20 cellular contexts compared by ENCODE assay signal in the genomic region with DNA sequence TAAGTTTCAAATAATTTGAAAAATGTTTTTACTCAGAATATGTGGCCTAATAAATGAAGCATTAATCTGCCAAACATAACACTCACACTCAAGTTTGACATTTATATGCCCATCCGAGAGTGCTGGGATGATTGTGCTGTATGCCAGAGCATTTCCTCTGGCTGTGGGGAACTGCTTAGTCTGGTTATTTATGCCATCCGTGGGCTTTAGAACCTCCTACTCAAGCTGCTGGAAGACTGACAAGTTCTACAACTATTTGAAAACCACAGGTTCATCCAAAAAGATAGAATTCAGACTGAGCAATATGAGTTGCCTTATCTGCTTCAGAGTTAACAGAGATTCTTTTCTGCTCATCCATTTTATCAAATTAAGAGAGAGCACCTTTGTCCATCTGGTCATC. TPM values are rescaled to one million over a fixed set of nuclear protein-coding genes. Genes with fewer than 3 reads are reported as not detected.
DNase-seq lines count a peak whose midpoint lies in the region; ATAC-seq and TF ChIP-seq lines count a peak whose summit lies in the region.
"Had no signal": no experiment of that assay in that cellular context is flagged by ENCODE, and none has a peak within 500 bp of the region (broad histone marks: within the 10 kb centered on the region; RNA-seq: fewer than 3 reads in every experiment).

No MANE protein-coding gene starts in this region.

- TF ChIP-seq CTCF in OCI-LY7 (conservative IDR thresholded peaks at IDR 0.05; ENCODE audit: low read length) (no peak), mucosa of descending colon (IDR thresholded peaks at IDR 0.05) (no peak)

- peak; percentile 49 for DNase-seq in EL
- peak; percentile 14 for DNase-seq in RPMI8226
- peak; percentile 54 for DNase-seq in fibroblast of peridontal ligament (ENCODE audit: extremely low read depth)
- DNase-seq in stimulated activated effector memory CD8-positive, alpha-beta T cell treated with anti-CD3 and anti-CD28 coated beads, Interleukin-12 subunit alpha, Interleukin-12 subunit beta, amount 100 ng/mL, for 72 hours (ENCODE audit: low spot score in 2 of 2): no peak
- no peak for DNase-seq in OCI-LY7 (ENCODE audit: low spot score)
- DNase-seq in mucosa of descending colon: no peak
- DNase-seq in NCI-H1092 treated with DMSO at 0.1 percent for 48 hours (lab: John Stamatoyannopoulos, UW): no peak
- DNase-seq: dorsolateral prefrontal cortex; NCI-H1694; NCI-H2227 treated with DMSO at 0.1 percent for 48 hours; NK-92 treated with Interleukin-12 subunit alpha and Interleukin-12 subunit beta, amount 100 ng/mL, for 24 hours; occipital lobe; Right ventricle myocardium superior; stimulated activated CD4-positive, alpha-beta T cell treated with anti-CD3 and anti-CD28 coated beads, Interleukin-4, amount 100 ng/mL, for 24 hours; stimulated activated CD8-positive, alpha-beta memory T cell treated with anti-CD3 and anti-CD28 coated beads, Interleukin-4, amount 100 ng/mL, for 48 hours; T-helper 17 cell had no signal

- H3K4me3 ChIP-seq in OCI-LY7 (ENCODE audit: low read depth, low read length, poor library complexity, severe bottlenecking): no peak overlapping the region
- no peak overlapping the region for H3K4me3 ChIP-seq in mucosa of descending colon
- H3K4me3 ChIP-seq: dorsolateral prefrontal cortex, esophagus muscularis mucosa, thoracic aorta had no signal

- intact Hi-C loops in OCI-LY7 (cut with micrococcal nuclease; ENCODE audit: unreplicated experiment): no loop called here
- intact Hi-C loops in mucosa of descending colon (cut with DNase I, micrococcal nuclease): no loop called here

- peaks cover 8% of the 10 kb centered on the region for H3K36me3 ChIP-seq in OCI-LY7 (ENCODE audit: insufficient read depth, low read length)
- no peaks in the 10 kb centered on the region for H3K36me3 ChIP-seq in mucosa of descending colon (ENCODE audit: low read depth)
- H3K36me3 ChIP-seq: esophagus muscularis mucosa, thoracic aorta had no signal

- CTCF ChIA-PET in OCI-LY7 (lab: Charles Lee; ENCODE audit: unreplicated experiment): no interaction called here

- peaks cover 18% of the 10 kb centered on the region for H3K36me3 Mint-ChIP-seq in stimulated activated effector memory CD8-positive, alpha-beta T cell treated with anti-CD3 and anti-CD28 coated beads, Interleukin-12 subunit alpha, Interleukin-12 subunit beta, amount 100 ng/mL, for 72 hours

- no peaks in the 10 kb centered on the region for H3K79me2 ChIP-seq in OCI-LY7 (ENCODE audit: insufficient read depth, low read depth, low read length)

- no peak overlapping the region for H3K4me2 ChIP-seq in OCI-LY7 (ENCODE audit: low read length)

- no peak overlapping the region for H3K27ac Mint-ChIP-seq in stimulated activated effector memory CD8-positive, alpha-beta T cell treated with anti-CD3 and anti-CD28 coated beads, Interleukin-12 subunit alpha, Interleukin-12 subunit beta, amount 100 ng/mL, for 72 hours
- H3K27ac Mint-ChIP-seq: brain had no signal

- H3K4me1 Mint-ChIP-seq in stimulated activated effector memory CD8-positive, alpha-beta T cell treated with anti-CD3 and anti-CD28 coated beads, Interleukin-12 subunit alpha, Interleukin-12 subunit beta, amount 100 ng/mL, for 72 hours: peaks cover 34% of the 10 kb centered on the region
- H3K4me1 Mint-ChIP-seq: brain had no signal

- H3K27ac ChIP-seq in OCI-LY7 (ENCODE audit: low read depth, low read length, poor library complexity, severe bottlenecking): no peak overlapping the region
- H3K27ac ChIP-seq: esophagus muscularis mucosa, thoracic aorta had no signal

- no peak overlapping the region for H2AFZ ChIP-seq in OCI-LY7 (ENCODE audit: low read length)

- 0 out of 2 replicates have a peak, but pooled peaks cover 3% of the 10 kb centered on the region for H3K9me2 ChIP-seq in OCI-LY7 (ENCODE audit: insufficient read depth, low read length)

- peak; percentile 58 for ATAC-seq in stimulated activated effector memory CD8-positive, alpha-beta T cell treated with anti-CD3 and anti-CD28 coated beads, Interleukin-12 subunit alpha, Interleukin-12 subunit beta, amount 100 ng/mL, for 72 hours
- no peak for ATAC-seq in mucosa of descending colon
- ATAC-seq: left lobe of liver, T-helper 17 cell had no signal

- H3K4me1 ChIP-seq in OCI-LY7 (ENCODE audit: insufficient read depth, low read length, poor library complexity, severe bottlenecking) (no peaks in the 10 kb centered on the region), mucosa of descending colon (ENCODE audit: low read depth) (no peaks in the 10 kb centered on the region)
- H3K4me1 ChIP-seq: esophagus muscularis mucosa had no signal

- no peaks in the 10 kb centered on the region for H3K9me3 ChIP-seq in OCI-LY7 (ENCODE audit: low read length)
- no peaks in the 10 kb centered on the region for H3K9me3 ChIP-seq in mucosa of descending colon
- H3K9me3 ChIP-seq: esophagus muscularis mucosa, thoracic aorta had no signal

- POLR2A ChIA-PET in OCI-LY7 (lab: Charles Lee): no interaction called here

- H4K20me1 ChIP-seq in OCI-LY7 (ENCODE audit: insufficient read depth, low read length): no peaks in the 10 kb centered on the region

- BruUV-seq in OCI-LY7 (replicated peaks; lab: Mats Ljungman, UMichigan): no TSS peak

- no peak overlapping the region for H3K4me3 Mint-ChIP-seq in stimulated activated effector memory CD8-positive, alpha-beta T cell treated with anti-CD3 and anti-CD28 coated beads, Interleukin-12 subunit alpha, Interleukin-12 subunit beta, amount 100 ng/mL, for 72 hours
- H3K4me3 Mint-ChIP-seq: brain, T-helper 17 cell had no signal

- no peaks in the 10 kb centered on the region for H3K9me3 Mint-ChIP-seq in stimulated activated effector memory CD8-positive, alpha-beta T cell treated with anti-CD3 and anti-CD28 coated beads, Interleukin-12 subunit alpha, Interleukin-12 subunit beta, amount 100 ng/mL, for 72 hours

RNA-seq across cellular contexts. Expression of gene PCNX2, which starts 25.9 kb away (rescaled TPM):
- 16.4 and 17.1 TPM in 2 replicates for total RNA-seq in OCI-LY7 (2014; rRNA removed; shearing (Covaris generic))
- 26.9 and 30.6 TPM in 2 replicates for total RNA-seq in OCI-LY7 (2022)
- 10 to 100 TPM in 1 of 3 donors, 1 to 10 TPM in 2; 6.0 to 11.3 (median 8.5) TPM for total RNA-seq in mucosa of descending colon

RNA-seq across cellular contexts. Expression of gene MAP3K21, which starts 57.9 kb away (rescaled TPM):
- total RNA-seq in OCI-LY7 (2014; rRNA removed; shearing (Covaris generic)): 0.75 and 1.3 TPM in 2 replicates
- total RNA-seq in OCI-LY7 (2022) (1.8 and 2.2 TPM in 2 replicates), mucosa of descending colon (10 to 100 TPM in 2 of 3 donors, 1 to 10 TPM in 1; 8.3 to 21.1 (median 12.6) TPM)

Comparison
In these comparisons a context has a peak if more than half of its experiments do, and no peak if none do; other contexts are left out.
1. DNase-seq: peak in EL (single experiment), RPMI8226 (single experiment) and fibroblast of peridontal ligament (single experiment); none in stimulated activated effector memory CD8-positive, alpha-beta T cell treated with anti-CD3 and anti-CD28 coated beads, Interleukin-12 subunit alpha, Interleukin-12 subunit beta, amount 100 ng/mL, for 72 hours (0 of 2), OCI-LY7 (single experiment), mucosa of descending colon (0 of 3) and NCI-H1092 treated with DMSO at 0.1 percent for 48 hours (single experiment).